Comparison of ENCODE assay signal across 8 cellular contexts in the genomic region with DNA sequence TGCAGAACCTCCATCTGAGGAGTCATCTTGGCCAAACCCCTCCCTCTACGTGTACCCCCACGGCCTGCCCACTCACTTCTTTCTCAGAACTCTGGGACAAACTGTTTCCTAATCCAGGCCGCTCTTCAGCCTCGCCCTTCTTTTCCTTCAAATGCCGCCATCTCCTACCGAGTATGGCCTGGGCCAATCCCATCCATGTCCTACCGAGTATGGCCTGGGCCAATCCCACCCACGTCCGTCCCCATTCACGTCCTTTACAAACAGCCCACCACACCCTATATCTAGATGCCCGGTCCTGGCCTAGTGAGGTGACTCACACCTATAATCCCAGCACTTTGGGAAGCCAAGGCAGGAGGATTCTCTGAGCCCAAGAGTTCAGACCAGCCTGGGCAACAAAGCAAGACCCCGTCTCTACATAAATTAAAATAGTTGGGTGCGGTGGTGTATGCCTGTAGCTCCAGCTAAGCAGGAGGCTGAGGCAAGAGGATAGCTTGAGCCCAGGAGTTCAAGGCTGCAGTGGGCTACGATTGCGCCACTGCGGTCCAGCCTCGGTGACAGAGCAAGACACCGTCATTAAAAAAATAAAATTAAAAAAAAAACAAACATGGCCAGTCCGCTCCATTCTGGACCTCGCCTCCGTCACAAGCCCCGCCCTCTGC. TPM values are rescaled to one million over a fixed set of nuclear protein-coding genes. Genes with fewer than 3 reads are reported as not detected.
DNase-seq lines count a peak whose midpoint lies in the region; ATAC-seq and TF ChIP-seq lines count a peak whose summit lies in the region.

No MANE protein-coding gene starts in this region.

- intact Hi-C loops in body of pancreas (cut with DNase I): no loop called here
- intact Hi-C loops in upper lobe of right lung (cut with DNase I): no loop called here

- ATAC-seq in body of pancreas: no peak
- no peak for ATAC-seq in upper lobe of right lung
- ATAC-seq in GM21619 (IDR thresholded peaks at IDR 0.05; ENCODE audit: unreplicated experiment): no peak

- H3K4me2 ChIP-seq in mesenchymal stem cell (ENCODE audit: low read length, poor library complexity, severe bottlenecking): peak overlapping the region; percentile 62

- no peak for DNase-seq in activated naive CD4-positive, alpha-beta T cell treated with anti-CD3 and anti-CD28 coated beads, Interleukin-2, amount 10 ng/mL, durations not matched to agents 7 days and 5 days
- no peak for DNase-seq in activated naive CD4-positive, alpha-beta T cell (lab: John Stamatoyannopoulos, UW)
- DNase-seq in body of pancreas (no peak), mesenchymal stem cell (no peak), upper lobe of right lung (no peak), NK-92 (lab: John Stamatoyannopoulos, UW; ENCODE audit: unreplicated experiment) (no peak), hippocampal formation (lab: John Stamatoyannopoulos, UW) (no peak)

- H2AK5ac ChIP-seq in mesenchymal stem cell (ENCODE audit: low read length, severe bottlenecking): no peak overlapping the region

- no peak for TF ChIP-seq POLR2A in body of pancreas (IDR thresholded peaks at IDR 0.05)

- H3K4me3 Mint-ChIP-seq in activated naive CD4-positive, alpha-beta T cell treated with anti-CD3 and anti-CD28 coated beads, Interleukin-2, amount 10 ng/mL, durations not matched to agents 7 days and 5 days: peak overlapping the region; percentile 88

- peaks cover 9% of the 10 kb centered on the region for H3K4me1 ChIP-seq in body of pancreas
- peaks cover 9% of the 10 kb centered on the region for H3K4me1 ChIP-seq in mesenchymal stem cell (ENCODE audit: control insufficient read depth, insufficient read depth, low read depth, low read length)
- peaks cover 10% of the 10 kb centered on the region for H3K4me1 ChIP-seq in upper lobe of right lung

- H3K27ac ChIP-seq in body of pancreas (peak overlapping the region in 2 of 4 donors; percentile 75 to 88), mesenchymal stem cell (ENCODE audit: low read length, poor library complexity, severe bottlenecking) (no peak overlapping the region), upper lobe of right lung (no peak overlapping the region)

- peak overlapping the region; percentile 92 for H3K27ac Mint-ChIP-seq in activated naive CD4-positive, alpha-beta T cell treated with anti-CD3 and anti-CD28 coated beads, Interleukin-2, amount 10 ng/mL, durations not matched to agents 7 days and 5 days

- H3K9me3 ChIP-seq in body of pancreas (no peaks in the 10 kb centered on the region), mesenchymal stem cell (ENCODE audit: control insufficient read depth, low read length) (no peaks in the 10 kb centered on the region), upper lobe of right lung (no peaks in the 10 kb centered on the region)

- no peaks in the 10 kb centered on the region for H3K27me3 Mint-ChIP-seq in activated naive CD4-positive, alpha-beta T cell treated with anti-CD3 and anti-CD28 coated beads, Interleukin-2, amount 10 ng/mL, durations not matched to agents 7 days and 5 days

- no peak overlapping the region for H3K23ac ChIP-seq in mesenchymal stem cell (ENCODE audit: low read length in 2 of 2)

- H2AFZ ChIP-seq in mesenchymal stem cell (ENCODE audit: low read depth, low read length): no peak overlapping the region

- no peak overlapping the region for H3K4ac ChIP-seq in mesenchymal stem cell (ENCODE audit: low read depth in 1 of 2, low read length in 2 of 2)

- no peak overlapping the region for H3K14ac ChIP-seq in mesenchymal stem cell (ENCODE audit: low read length in 2 of 2)

- no peak overlapping the region for H2BK15ac ChIP-seq in mesenchymal stem cell (ENCODE audit: low read depth, poor library complexity, severe bottlenecking)

- no peak overlapping the region for H4K91ac ChIP-seq in mesenchymal stem cell (ENCODE audit: low read length)

- H3K9ac ChIP-seq in mesenchymal stem cell (ENCODE audit: low read length): peak overlapping the region; percentile 53

- no peak overlapping the region for H3K18ac ChIP-seq in mesenchymal stem cell (ENCODE audit: low read depth in 1 of 2, low read length in 2 of 2)

- 56 to 60% methylated on average over 22 of the region's 22 CpGs for WGBS in body of pancreas, 2 donors
- 60% methylated on average over 22 of the region's 22 CpGs for WGBS in mesenchymal stem cell

- H2BK120ac ChIP-seq in mesenchymal stem cell (ENCODE audit: low read depth, low read length): no peak overlapping the region

- TF ChIP-seq CTCF in body of pancreas (IDR thresholded peaks at IDR 0.05) (no peak), upper lobe of right lung (IDR thresholded peaks at IDR 0.05) (no peak)

- no peaks in the 10 kb centered on the region for H3K36me3 ChIP-seq in body of pancreas (replicated peaks in 1 of 2; ENCODE audit: insufficient read depth in 1 of 2, low read depth in 2 of 2)
- H3K36me3 ChIP-seq in mesenchymal stem cell (ENCODE audit: control insufficient read depth in 1 of 2, insufficient read depth in 2 of 2, low read depth in 1 of 2, low read length in 2 of 2): peaks cover 0 to 23% of the 10 kb centered on the region in 2 experiments
- no peaks in the 10 kb centered on the region for H3K36me3 ChIP-seq in upper lobe of right lung

- H2BK12ac ChIP-seq in mesenchymal stem cell (ENCODE audit: low read length in 2 of 2): no peak overlapping the region

- H2BK5ac ChIP-seq in mesenchymal stem cell (ENCODE audit: low read depth, low read length, poor library complexity, severe bottlenecking): no peak overlapping the region

- H3K4me1 Mint-ChIP-seq in activated naive CD4-positive, alpha-beta T cell treated with anti-CD3 and anti-CD28 coated beads, Interleukin-2, amount 10 ng/mL, durations not matched to agents 7 days and 5 days: peaks cover 27% of the 10 kb centered on the region

- peak overlapping the region; percentile 91 for H4K8ac ChIP-seq in mesenchymal stem cell (ENCODE audit: low read length)

- H3K79me1 ChIP-seq in mesenchymal stem cell (replicated peaks; ENCODE audit: low read length, poor library complexity, severe bottlenecking): peaks cover 32% of the 10 kb centered on the region

- H3K4me3 ChIP-seq in body of pancreas: peak overlapping the region; percentile 96 to 100
- H3K4me3 ChIP-seq in mesenchymal stem cell (ENCODE audit: insufficient read depth in 1 of 2, low read depth in 1 of 2, low read length in 2 of 2): peak overlapping the region; percentile 54 to 88
- peak overlapping the region; percentile 99 for H3K4me3 ChIP-seq in upper lobe of right lung

- peaks cover 3% of the 10 kb centered on the region for H3K36me3 Mint-ChIP-seq in activated naive CD4-positive, alpha-beta T cell treated with anti-CD3 and anti-CD28 coated beads, Interleukin-2, amount 10 ng/mL, durations not matched to agents 7 days and 5 days

- H3K27me3 ChIP-seq in body of pancreas (no peaks in the 10 kb centered on the region), mesenchymal stem cell (ENCODE audit: control insufficient read depth in 1 of 2, insufficient read depth in 1 of 2, low read length in 2 of 2) (no peaks in the 10 kb centered on the region), upper lobe of right lung (no peaks in the 10 kb centered on the region)

- no peaks in the 10 kb centered on the region for H3K9me3 Mint-ChIP-seq in activated naive CD4-positive, alpha-beta T cell treated with anti-CD3 and anti-CD28 coated beads, Interleukin-2, amount 10 ng/mL, durations not matched to agents 7 days and 5 days

- CTCF ChIA-PET in activated naive CD4-positive, alpha-beta T cell treated with anti-CD3 and anti-CD28 coated beads, Interleukin-2, amount 10 ng/mL, durations not matched to agents 7 days and 5 days (lab: Charles Lee): interaction anchor here (0.7 to 1.5 kb wide), 3 partner anchors 11 to 33 kb away, joined by 3 to 5 read pairs (median 3); no protein-coding TSS in a partner anchor

RNA-seq across cellular contexts. Expression of a gene that starts 1.0 kb away (rescaled TPM):
- total RNA-seq in body of pancreas (10 to 100 TPM; 31.3 to 37.6 TPM), upper lobe of right lung (28.0 TPM)
- polyA plus RNA-seq in mesenchymal stem cell (2013, experiment 1 of 2): 28.2 TPM
- polyA plus RNA-seq in mesenchymal stem cell (2013, experiment 2 of 2): 28.5 TPM

RNA-seq across cellular contexts. Expression of a gene that starts 27.8 kb away (rescaled TPM):
- total RNA-seq in body of pancreas (not detected), upper lobe of right lung (1.3 TPM)
- polyA plus RNA-seq in mesenchymal stem cell (2013, experiment 1 of 2): 0.41 TPM
- 0.47 TPM for polyA plus RNA-seq in mesenchymal stem cell (2013, experiment 2 of 2)
